10 cellular contexts compared by ENCODE assay signal in the genomic region with DNA sequence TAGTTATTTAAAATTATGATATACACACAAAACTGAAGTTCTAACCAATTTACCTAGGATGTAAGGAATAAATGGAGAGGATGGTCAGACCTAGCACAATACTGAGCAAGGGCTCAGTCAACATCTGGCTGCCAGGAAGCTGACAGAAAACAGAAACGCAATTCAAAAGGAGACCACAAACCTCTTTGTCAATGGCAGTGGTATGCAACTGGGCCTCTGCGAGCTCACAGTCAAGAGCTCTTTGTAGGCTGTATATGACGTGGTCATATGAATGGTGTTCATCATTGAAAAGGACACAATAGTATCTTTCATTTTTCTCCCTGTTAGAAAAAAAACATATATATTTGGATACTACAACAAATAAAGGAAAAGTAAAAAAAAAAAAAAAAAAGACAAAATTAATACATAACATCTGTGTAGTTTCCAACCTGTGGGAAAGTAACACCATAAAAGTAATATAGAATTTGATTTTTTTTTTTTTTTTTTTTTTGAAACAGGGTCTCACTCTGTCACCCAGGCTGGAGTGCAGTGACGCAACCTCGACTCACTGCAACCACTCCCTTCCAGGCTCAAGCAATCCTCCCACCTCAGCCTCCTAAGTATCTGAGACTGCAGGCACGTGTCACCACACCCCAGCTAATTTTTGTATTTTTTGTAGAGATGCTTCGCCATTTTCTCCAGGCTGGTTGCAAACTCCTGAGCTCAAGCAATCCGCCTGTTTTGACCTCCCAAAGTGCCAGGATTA. TPM values are rescaled to one million over a fixed set of nuclear protein-coding genes. Genes with fewer than 3 reads are reported as not detected.
A peak's percentile ranks its signal among the peaks of the same experiment; 100 is the strongest.
DNase-seq lines count a peak whose midpoint lies in the region; ATAC-seq and TF ChIP-seq lines count a peak whose summit lies in the region.
"Had no signal": no experiment of that assay in that cellular context is flagged by ENCODE, and none has a peak within 500 bp of the region (broad histone marks: within the 10 kb centered on the region; RNA-seq: fewer than 3 reads in every experiment).

No MANE protein-coding gene starts in this region.

- in situ Hi-C loops in SK-MEL-5 (cut with HindIII; ENCODE audit: low pct_unique_long_range_greater_than_20kb, low sequenced_read_pairs), result no loop called here

- H3K9me3 Mint-ChIP-seq in osteocyte (ENCODE audit: unreplicated experiment), result no peaks in the 10 kb centered on the region

- peaks cover 49% of the 10 kb centered on the region for H3K36me3 Mint-ChIP-seq in osteocyte (ENCODE audit: unreplicated experiment)

- WGBS in gastroesophageal sphincter (ENCODE audit: low coverage in 1 of 2), 2 donors, result 80 to 87% methylated on average over 3 to 8 of the region's 8 CpGs

- no peaks in the 10 kb centered on the region for H3K9me3 ChIP-seq in gastroesophageal sphincter

- H3K36me3 ChIP-seq in gastroesophageal sphincter, result peaks cover 3 to 83% of the 10 kb centered on the region in 2 donors

- H3K4me3 ChIP-seq in fibroblast of mammary gland (ENCODE audit: control insufficient read depth, low read depth, low read length), result no peak overlapping the region
- H3K4me3 ChIP-seq in gastroesophageal sphincter, result no peak overlapping the region

- no peak for ATAC-seq in gastroesophageal sphincter

- peak in 2 of 3 donors; percentile 4 to 9 for DNase-seq in stimulated activated CD4-positive, alpha-beta T cell treated with anti-CD3 and anti-CD28 coated beads, Interleukin-12 subunit alpha, Interleukin-12 subunit beta, amount 100 ng/mL, for 48 hours (ENCODE audit: low read depth in 2 of 3, low spot score in 1 of 3)
- no peak for DNase-seq in stimulated activated CD4-positive, alpha-beta T cell treated with anti-CD3 and anti-CD28 coated beads, Interleukin-4, amount 100 ng/mL, for 1 hour
- DNase-seq in SK-MEL-5 (ENCODE audit: low read depth, low spot score) (peak; percentile 99), fibroblast of mammary gland (ENCODE audit: low read depth) (peak; percentile 53), superior temporal gyrus (ENCODE audit: extremely low spot score) (peak; percentile 49), NCI-H345 (lab: John Stamatoyannopoulos, UW) (no peak), osteocyte (ENCODE audit: extremely low spot score, unreplicated experiment) (no peak)
- DNase-seq: glutamatergic neuron, Karpas-422 had no signal

- no peaks in the 10 kb centered on the region for H3K4me1 Mint-ChIP-seq in osteocyte (ENCODE audit: unreplicated experiment)

- TF ChIP-seq CTCF in fibroblast of mammary gland (conservative IDR thresholded peaks at IDR 0.05; ENCODE audit: control insufficient read depth, insufficient read depth, low read depth, low read length) (no peak), osteocyte (IDR thresholded peaks at IDR 0.05) (no peak), gastroesophageal sphincter (IDR thresholded peaks at IDR 0.05) (no peak)

- no peak overlapping the region for H3K4me3 Mint-ChIP-seq in osteocyte (ENCODE audit: unreplicated experiment)

- no peaks in the 10 kb centered on the region for H3K4me1 ChIP-seq in gastroesophageal sphincter

- no peaks in the 10 kb centered on the region for H3K27me3 Mint-ChIP-seq in osteocyte (ENCODE audit: unreplicated experiment)

- H3K27ac ChIP-seq in gastroesophageal sphincter, result no peak overlapping the region

- TF ChIP-seq EP300 in gastroesophageal sphincter (IDR thresholded peaks at IDR 0.05), result no peak

- no peaks in the 10 kb centered on the region for H3K27me3 ChIP-seq in gastroesophageal sphincter

- no peak for TF ChIP-seq POLR2A in gastroesophageal sphincter (IDR thresholded peaks at IDR 0.05)

- H3K27ac Mint-ChIP-seq in osteocyte (ENCODE audit: unreplicated experiment), result no peak overlapping the region

RNA-seq across cellular contexts. Expression of a gene that starts 37.9 kb away (rescaled TPM):
- total RNA-seq in SK-MEL-5 (2014; rRNA removed; shearing (Covaris generic)), result 28.4 and 28.7 TPM in 2 replicates
- 10.3 and 15.5 TPM in 2 replicates for polyA plus RNA-seq in SK-MEL-5 (2015; cell fraction: cytosol; rRNA removed)
- 25.0 and 28.8 TPM in 2 replicates for polyA plus RNA-seq in SK-MEL-5 (2015; cell fraction: nucleus; rRNA removed)
- total RNA-seq in osteocyte, result 31.4 and 34.1 TPM in 2 replicates
- 10 to 100 TPM; 24.0 to 46.1 (median 31.5) TPM for total RNA-seq in gastroesophageal sphincter

Comparison
In these comparisons a context has a peak if more than half of its experiments do, and no peak if none do; other contexts are left out.
1. DNase-seq: peak in stimulated activated CD4-positive, alpha-beta T cell treated with anti-CD3 and anti-CD28 coated beads, Interleukin-12 subunit alpha, Interleukin-12 subunit beta, amount 100 ng/mL, for 48 hours (2 of 3), SK-MEL-5 (single experiment), fibroblast of mammary gland (single experiment) and superior temporal gyrus (single experiment); none in stimulated activated CD4-positive, alpha-beta T cell treated with anti-CD3 and anti-CD28 coated beads, Interleukin-4, amount 100 ng/mL, for 1 hour (single experiment), NCI-H345 (single experiment) and osteocyte (single experiment).